ENCODE assay signal across 12 cellular contexts in the genomic region with DNA sequence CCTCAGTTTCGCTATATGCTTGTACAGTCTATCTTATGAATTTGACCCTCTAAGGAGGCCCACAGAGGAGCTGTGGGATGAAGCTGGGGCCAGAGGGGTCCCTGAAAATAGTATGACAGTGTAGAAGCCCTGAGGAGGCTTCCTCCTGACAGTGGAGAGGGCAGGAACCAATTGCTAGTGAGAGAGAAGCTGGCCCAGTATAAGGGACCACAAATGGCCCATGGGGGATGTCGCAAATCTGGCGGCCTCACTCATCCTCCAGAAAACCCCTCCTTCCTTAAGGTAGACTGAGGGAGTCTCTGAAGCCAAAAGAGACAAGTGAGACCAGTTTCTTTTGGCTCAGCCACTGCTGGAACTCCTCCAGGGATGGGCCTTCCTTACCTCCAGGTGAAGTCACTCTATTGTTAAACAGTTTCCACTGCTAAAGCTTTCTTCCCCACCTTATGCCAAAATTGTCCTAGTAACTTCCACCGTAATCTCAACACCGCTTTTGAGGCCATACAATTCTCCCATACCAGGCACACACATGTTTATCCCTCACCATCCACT. TPM values are rescaled to one million over a fixed set of nuclear protein-coding genes. Genes with fewer than 3 reads are reported as not detected.
DNase-seq lines count a peak whose midpoint lies in the region; ATAC-seq and TF ChIP-seq lines count a peak whose summit lies in the region.
"Had no signal": no experiment of that assay in that cellular context is flagged by ENCODE, and none has a peak within 500 bp of the region (broad histone marks: within the 10 kb centered on the region; RNA-seq: fewer than 3 reads in every experiment).

No MANE protein-coding gene starts in this region.

- intact Hi-C loops in Caco-2 (cut with micrococcal nuclease; ENCODE audit: unreplicated experiment) (no loop called here), mammary epithelial cell (cut with micrococcal nuclease) (no loop called here)

- TF ChIP-seq CTCF in hepatocyte (IDR thresholded peaks at IDR 0.05; ENCODE audit: poor library complexity) (no peak), Caco-2 (IDR thresholded peaks at IDR 0.05; ENCODE audit: insufficient read depth in 1 of 2, low read depth in 1 of 2, low read length in 1 of 2, severe bottlenecking in 1 of 2, unreplicated experiment in 1 of 2) (no peak), endodermal cell (conservative IDR thresholded peaks at IDR 0.05) (no peak), mammary epithelial cell (conservative IDR thresholded peaks at IDR 0.05 in 1 of 2, IDR thresholded peaks at IDR 0.05 in 1 of 2; ENCODE audit: extremely low read depth in 1 of 2, insufficient read depth in 1 of 2, low read depth in 1 of 2, low read length in 2 of 2) (no peak)

- no peaks in the 10 kb centered on the region for H3K9me3 Mint-ChIP-seq in activated CD8-positive, alpha-beta memory T cell treated with anti-CD3 and anti-CD28 coated beads, Interleukin-2, amount 10 ng/mL, durations not matched to agents 7 days and 5 days (ENCODE audit: low read depth)
- H3K9me3 Mint-ChIP-seq in Caco-2 (ENCODE audit: unreplicated experiment) (no peaks in the 10 kb centered on the region), endodermal cell (no peaks in the 10 kb centered on the region)

- no peaks in the 10 kb centered on the region for H3K9me3 ChIP-seq in T-helper 17 cell (ENCODE audit: control insufficient read depth, low read length, poor library complexity, severe bottlenecking)
- no peaks in the 10 kb centered on the region for H3K9me3 ChIP-seq in hepatocyte (ENCODE audit: low read depth)
- no peaks in the 10 kb centered on the region for H3K9me3 ChIP-seq in subcutaneous abdominal adipose tissue (ENCODE audit: control insufficient read depth in 5 of 5, low read length in 5 of 5)
- H3K9me3 ChIP-seq in Caco-2, result no peaks in the 10 kb centered on the region
- H3K9me3 ChIP-seq in endodermal cell (ENCODE audit: control insufficient read depth, low read length), result no peaks in the 10 kb centered on the region
- H3K9me3 ChIP-seq in mammary epithelial cell (replicated peaks; ENCODE audit: insufficient read depth, low read length), result no peaks in the 10 kb centered on the region

- H3K4me1 ChIP-seq in hepatocyte (ENCODE audit: insufficient read depth) (peaks cover 51% of the 10 kb centered on the region), subcutaneous abdominal adipose tissue (ENCODE audit: control insufficient read depth in 5 of 5, insufficient read depth in 5 of 5, low read length in 5 of 5) (peaks cover 68 to 98% (median 97%) of the 10 kb centered on the region in 5 donors), Caco-2 (peaks cover 6% of the 10 kb centered on the region; the same call in 1 of the 2 replicates), endodermal cell (ENCODE audit: control insufficient read depth, insufficient read depth, low read length) (no peaks in the 10 kb centered on the region), mammary epithelial cell (ENCODE audit: insufficient read depth, low read length) (peaks cover 92% of the 10 kb centered on the region)

- peaks cover 96% of the 10 kb centered on the region for H3K4me1 Mint-ChIP-seq in activated CD8-positive, alpha-beta memory T cell treated with anti-CD3 and anti-CD28 coated beads, Interleukin-2, amount 10 ng/mL, durations not matched to agents 7 days and 5 days
- H3K4me1 Mint-ChIP-seq in T-helper 17 cell (peaks cover 91% of the 10 kb centered on the region), Caco-2 (ENCODE audit: low read depth, unreplicated experiment) (peaks cover 25% of the 10 kb centered on the region), endodermal cell (peaks cover 10% of the 10 kb centered on the region)

- H3K36me3 Mint-ChIP-seq in activated CD8-positive, alpha-beta memory T cell treated with anti-CD3 and anti-CD28 coated beads, Interleukin-2, amount 10 ng/mL, durations not matched to agents 7 days and 5 days, result peaks cover 25% of the 10 kb centered on the region
- H3K36me3 Mint-ChIP-seq in T-helper 17 cell (ENCODE audit: low read depth) (peaks cover 4% of the 10 kb centered on the region), Caco-2 (ENCODE audit: insufficient read depth, unreplicated experiment) (peaks cover 11% of the 10 kb centered on the region), endodermal cell (ENCODE audit: low read depth) (peaks cover 4% of the 10 kb centered on the region)

- H3K27ac Mint-ChIP-seq in activated CD8-positive, alpha-beta memory T cell treated with anti-CD3 and anti-CD28 coated beads, Interleukin-2, amount 10 ng/mL, durations not matched to agents 7 days and 5 days, result peak overlapping the region; percentile 88
- H3K27ac Mint-ChIP-seq in T-helper 17 cell (peak overlapping the region; percentile 86), Caco-2 (ENCODE audit: unreplicated experiment) (no peak overlapping the region), endodermal cell (no peak overlapping the region)

- dilution Hi-C loops in mammary epithelial cell (cut with HindIII; ENCODE audit: low sequenced_read_pairs), result no loop called here

- H3K27me3 Mint-ChIP-seq in activated CD8-positive, alpha-beta memory T cell treated with anti-CD3 and anti-CD28 coated beads, Interleukin-2, amount 10 ng/mL, durations not matched to agents 7 days and 5 days, result no peaks in the 10 kb centered on the region
- no peaks in the 10 kb centered on the region for H3K27me3 Mint-ChIP-seq in T-helper 17 cell
- H3K27me3 Mint-ChIP-seq in Caco-2 (ENCODE audit: insufficient read depth, unreplicated experiment), result no peaks in the 10 kb centered on the region
- no peaks in the 10 kb centered on the region for H3K27me3 Mint-ChIP-seq in endodermal cell (ENCODE audit: insufficient read depth)

- H3K79me2 ChIP-seq in hepatocyte (peaks cover 69% of the 10 kb centered on the region), mammary epithelial cell (ENCODE audit: insufficient read depth, low read length) (peaks cover 70% of the 10 kb centered on the region)

- no peak for DNase-seq in activated CD8-positive, alpha-beta memory T cell treated with anti-CD3 and anti-CD28 coated beads, Interleukin-2, amount 10 ng/mL, durations not matched to agents 7 days and 5 days
- no peak for DNase-seq in activated CD8-positive, alpha-beta memory T cell treated with anti-CD3 and anti-CD28 coated beads, Interleukin-2, amount 50 U/mL, for 48 hours
- DNase-seq in T-helper 17 cell (no peak), hepatocyte (ENCODE audit: low spot score) (no peak), Caco-2 (no peak), endodermal cell (no peak), mammary epithelial cell (no peak)
- DNase-seq: ACHN, NCI-H1694 treated with DMSO at 0.1 percent for 48 hours had no signal

- POLR2A ChIA-PET in Caco-2 (lab: Charles Lee), result interaction anchor here (1.7 kb wide), 1 partner anchor 9 kb away, joined by 4 read pairs; no protein-coding TSS in a partner anchor

- H3K36me3 ChIP-seq in hepatocyte (replicated peaks; ENCODE audit: insufficient read depth, low read depth) (no peaks in the 10 kb centered on the region), subcutaneous abdominal adipose tissue (ENCODE audit: control insufficient read depth in 5 of 5, insufficient read depth in 5 of 5, low read length in 5 of 5) (peaks cover 0 to 13% (median 8%) of the 10 kb centered on the region in 5 donors), Caco-2 (ENCODE audit: control insufficient read depth, insufficient read depth, low read length) (no peaks in the 10 kb centered on the region), endodermal cell (ENCODE audit: control insufficient read depth, insufficient read depth, low read length) (no peaks in the 10 kb centered on the region), mammary epithelial cell (ENCODE audit: insufficient read depth, low read length) (no peaks in the 10 kb centered on the region)

- BruUV-seq in Caco-2 (replicated peaks; lab: Mats Ljungman, UMichigan) (no TSS peak), mammary epithelial cell (replicated peaks; lab: Mats Ljungman, UMichigan) (no TSS peak)

- H3K4me2 ChIP-seq in hepatocyte, result no peak overlapping the region
- no peak overlapping the region for H3K4me2 ChIP-seq in mammary epithelial cell (ENCODE audit: insufficient read depth, low read depth, low read length)

- H4K20me1 ChIP-seq in hepatocyte (ENCODE audit: insufficient read depth, poor library complexity, severe bottlenecking) (peaks cover 24% of the 10 kb centered on the region), mammary epithelial cell (ENCODE audit: insufficient read depth, low read length) (no peaks in the 10 kb centered on the region)

- H3K4me3 ChIP-seq in hepatocyte (no peak overlapping the region), subcutaneous abdominal adipose tissue (ENCODE audit: low read depth in 1 of 5, low read length in 5 of 5) (no peak overlapping the region), Caco-2 (ENCODE audit: low read depth, low read length) (no peak overlapping the region), endodermal cell (ENCODE audit: low read length) (no peak overlapping the region), mammary epithelial cell (replicated peaks in 1 of 3; ENCODE audit: insufficient read depth in 1 of 3, low read depth in 2 of 3, low read length in 3 of 3) (no peak overlapping the region)

- H3K9me2 ChIP-seq in hepatocyte (replicated peaks; ENCODE audit: insufficient read depth), result no peaks in the 10 kb centered on the region

- CTCF ChIA-PET in activated CD8-positive, alpha-beta memory T cell treated with anti-CD3 and anti-CD28 coated beads, Interleukin-2, amount 10 ng/mL, durations not matched to agents 7 days and 5 days (lab: Charles Lee), result interaction anchor here (1.0 to 15.0 kb wide), 9 partner anchors 8 to 85 kb away, joined by 3 to 167 read pairs (median 3); a partner anchor contains a TSS
- CTCF ChIA-PET in Caco-2 (lab: Charles Lee), result no interaction called here
- CTCF ChIA-PET in mammary epithelial cell (lab: Charles Lee; ENCODE audit: low non-redundant PET), result no interaction called here

- no peaks in the 10 kb centered on the region for H3K27me3 ChIP-seq in hepatocyte
- no peaks in the 10 kb centered on the region for H3K27me3 ChIP-seq in subcutaneous abdominal adipose tissue (ENCODE audit: control insufficient read depth in 5 of 5, insufficient read depth in 4 of 5, low read length in 5 of 5)
- no peaks in the 10 kb centered on the region for H3K27me3 ChIP-seq in Caco-2 (replicated peaks; ENCODE audit: control insufficient read depth, insufficient read depth, low read length)
- H3K27me3 ChIP-seq in endodermal cell (ENCODE audit: control insufficient read depth, insufficient read depth, low read length, poor library complexity, severe bottlenecking), result no peaks in the 10 kb centered on the region
- no peaks in the 10 kb centered on the region for H3K27me3 ChIP-seq in mammary epithelial cell (ENCODE audit: insufficient read depth, low read length)

- WGBS in hepatocyte (ENCODE audit: low lambda C conversion rate, missing lambda C conversion rate), result 84% methylated on average over 5 of the region's 5 CpGs
- WGBS in endodermal cell (ENCODE audit: insufficient coverage in 1 of 2, insufficient read length in 1 of 2), 2 experiments, result 85 to 93% methylated on average over 5 of the region's 5 CpGs
- WGBS in mammary epithelial cell (ENCODE audit: low coverage, missing lambda C conversion rate), result 43% methylated on average over 4 of the region's 5 CpGs

- peak overlapping the region; percentile 74 for H3K4me3 Mint-ChIP-seq in activated CD8-positive, alpha-beta memory T cell treated with anti-CD3 and anti-CD28 coated beads, Interleukin-2, amount 10 ng/mL, durations not matched to agents 7 days and 5 days
- H3K4me3 Mint-ChIP-seq in T-helper 17 cell (peak overlapping the region; percentile 89), Caco-2 (ENCODE audit: unreplicated experiment) (no peak overlapping the region), endodermal cell (no peak overlapping the region)

- in situ Hi-C loops in mammary epithelial cell (cut with MboI; ENCODE audit: low sequenced_read_pairs in 2 of 2), result no loop called here

- H3K27ac ChIP-seq in hepatocyte, result peak overlapping the region; percentile 86
- H3K27ac ChIP-seq in subcutaneous abdominal adipose tissue (ENCODE audit: low read depth, low read length), result peak overlapping the region; percentile 93
- H3K27ac ChIP-seq in endodermal cell (ENCODE audit: low read depth, low read length), result no peak overlapping the region
- no peak overlapping the region for H3K27ac ChIP-seq in mammary epithelial cell (ENCODE audit: insufficient read depth, low read depth, low read length)

- H2AFZ ChIP-seq in hepatocyte (no peak overlapping the region), mammary epithelial cell (ENCODE audit: low read depth, low read length) (no peak overlapping the region)

- H3K9ac ChIP-seq in subcutaneous abdominal adipose tissue (ENCODE audit: low read length in 5 of 5), result peak overlapping the region in 3 of 5 donors; percentile 11 to 54 (median 27)
- no peak overlapping the region for H3K9ac ChIP-seq in endodermal cell (ENCODE audit: extremely low read depth, low read length, poor library complexity, severe bottlenecking)
- H3K9ac ChIP-seq in mammary epithelial cell (ENCODE audit: insufficient read depth, low read length), result no peak overlapping the region

- no peak for ATAC-seq in activated CD8-positive, alpha-beta memory T cell treated with anti-CD3 and anti-CD28 coated beads, Interleukin-2, amount 10 ng/mL, durations not matched to agents 7 days and 5 days
- peak; percentile 13 for ATAC-seq in T-helper 17 cell

RNA-seq across cellular contexts. Expression of a gene that starts 17.8 kb away (rescaled TPM):
- total RNA-seq in activated CD8-positive, alpha-beta memory T cell treated with anti-CD3 and anti-CD28 coated beads, Interleukin-2, amount 10 ng/mL, durations not matched to agents 7 days and 5 days, result 10 to 100 TPM in 1 of 2 experiments, 1 to 10 TPM in 1; 8.7 to 10.2 TPM
- total RNA-seq in T-helper 17 cell (10 to 100 TPM; 10.6 to 12.4 TPM), hepatocyte (30.9 and 48.0 TPM in 2 replicates), Caco-2 (2022) (6.3 and 7.4 TPM in 2 replicates), endodermal cell (10 to 100 TPM; 19.2 to 19.5 TPM), mammary epithelial cell (1 to 10 TPM; 8.7 to 9.7 TPM)
- polyA plus RNA-seq in hepatocyte (43.5 and 53.5 TPM in 2 replicates), mammary epithelial cell (6.3 TPM)
- 8.4 TPM for polyA plus RNA-seq in endodermal cell (2013, experiment 1 of 2)
- polyA plus RNA-seq in endodermal cell (2013, experiment 2 of 2), result 10.1 TPM
- polyA minus RNA-seq in mammary epithelial cell, result 9.4 TPM

RNA-seq across cellular contexts. Expression of a gene that starts 19.6 kb away (rescaled TPM):
- total RNA-seq in activated CD8-positive, alpha-beta memory T cell treated with anti-CD3 and anti-CD28 coated beads, Interleukin-2, amount 10 ng/mL, durations not matched to agents 7 days and 5 days, result 10 to 100 TPM; 32.2 to 48.1 TPM
- total RNA-seq in T-helper 17 cell, result 10 to 100 TPM; 46.9 to 63.1 TPM
- 15.7 and 23.4 TPM in 2 replicates for total RNA-seq in hepatocyte
- 38.7 and 39.9 TPM in 2 replicates for polyA plus RNA-seq in hepatocyte
- total RNA-seq in Caco-2 (2022), result 11.1 and 12.2 TPM in 2 replicates
- total RNA-seq in endodermal cell, result 10 to 100 TPM; 12.1 to 13.7 TPM
- 7.3 TPM for polyA plus RNA-seq in endodermal cell (2013, experiment 1 of 2)
- 6.9 TPM for polyA plus RNA-seq in endodermal cell (2013, experiment 2 of 2)
- 10 to 100 TPM; 25.7 to 27.5 TPM for total RNA-seq in mammary epithelial cell
- polyA plus RNA-seq in mammary epithelial cell, result 15.3 TPM
- polyA minus RNA-seq in mammary epithelial cell, result 22.8 TPM

RNA-seq across cellular contexts. Expression of a gene that starts 40.4 kb away (rescaled TPM):
- total RNA-seq in activated CD8-positive, alpha-beta memory T cell treated with anti-CD3 and anti-CD28 coated beads, Interleukin-2, amount 10 ng/mL, durations not matched to agents 7 days and 5 days, result 100 to 1,000 TPM; 122 to 141 TPM
- total RNA-seq in T-helper 17 cell, result 10 to 100 TPM; 29.1 to 35.2 TPM
- total RNA-seq in hepatocyte, result 0.48 and 1.5 TPM in 2 replicates
- not detected in 2 replicates for polyA plus RNA-seq in hepatocyte
- total RNA-seq in Caco-2 (2022), result not detected in 2 replicates
- total RNA-seq in endodermal cell, result not detected
- polyA plus RNA-seq in endodermal cell (2013, experiment 1 of 2), result not detected
- polyA plus RNA-seq in endodermal cell (2013, experiment 2 of 2), result not detected
- not detected for total RNA-seq in mammary epithelial cell
- polyA plus RNA-seq in mammary epithelial cell, result not detected
- not detected for polyA minus RNA-seq in mammary epithelial cell
- total RNA-seq: HT1080, pulmonary artery endothelial cell had no signal

RNA-seq across cellular contexts. Expression of a gene that starts 49.6 kb away (rescaled TPM):
- 100 to 1,000 TPM; 214 to 267 TPM for total RNA-seq in activated CD8-positive, alpha-beta memory T cell treated with anti-CD3 and anti-CD28 coated beads, Interleukin-2, amount 10 ng/mL, durations not matched to agents 7 days and 5 days
- total RNA-seq in T-helper 17 cell (100 to 1,000 TPM; 317 to 372 TPM), hepatocyte (45.8 and 48.6 TPM in 2 replicates), Caco-2 (2022) (182 and 188 TPM in 2 replicates), endodermal cell (100 to 1,000 TPM; 191 to 195 TPM), mammary epithelial cell (100 to 1,000 TPM in 1 of 2 donors, 10 to 100 TPM in 1; 45.0 to 163 TPM)
- polyA plus RNA-seq in hepatocyte (82.5 and 84.6 TPM in 2 replicates), mammary epithelial cell (45.2 TPM)
- 147 TPM for polyA plus RNA-seq in endodermal cell (2013, experiment 1 of 2)
- 128 TPM for polyA plus RNA-seq in endodermal cell (2013, experiment 2 of 2)
- 645 TPM for polyA minus RNA-seq in mammary epithelial cell

RNA-seq across cellular contexts. Expression of a gene that starts 49.7 kb away (rescaled TPM):
- total RNA-seq in activated CD8-positive, alpha-beta memory T cell treated with anti-CD3 and anti-CD28 coated beads, Interleukin-2, amount 10 ng/mL, durations not matched to agents 7 days and 5 days, result 1 to 10 TPM; 4.9 to 6.2 TPM
- total RNA-seq in T-helper 17 cell (1 to 10 TPM; 6.7 to 9.4 TPM), hepatocyte (4.1 and 5.3 TPM in 2 replicates), Caco-2 (2022) (4.8 and 4.9 TPM in 2 replicates), endodermal cell (1 to 10 TPM; 6.1 to 7.2 TPM), mammary epithelial cell (1 to 10 TPM; 1.9 to 3.2 TPM)
- polyA plus RNA-seq in hepatocyte (5.4 TPM in 2 replicates), mammary epithelial cell (1.6 TPM)
- polyA plus RNA-seq in endodermal cell (2013, experiment 1 of 2), result 6.6 TPM
- 4.5 TPM for polyA plus RNA-seq in endodermal cell (2013, experiment 2 of 2)
- polyA minus RNA-seq in mammary epithelial cell, result 1.9 TPM

Comparison
In these comparisons a context has a peak if more than half of its experiments do, and no peak if none do; other contexts are left out.
1. H3K27ac Mint-ChIP-seq: peak in activated CD8-positive, alpha-beta memory T cell treated with anti-CD3 and anti-CD28 coated beads, Interleukin-2, amount 10 ng/mL, durations not matched to agents 7 days and 5 days (single experiment) and T-helper 17 cell (single experiment); none in Caco-2 (single experiment) and endodermal cell (single experiment).
2. H3K4me3 Mint-ChIP-seq: peak in activated CD8-positive, alpha-beta memory T cell treated with anti-CD3 and anti-CD28 coated beads, Interleukin-2, amount 10 ng/mL, durations not matched to agents 7 days and 5 days (single experiment) and T-helper 17 cell (single experiment); none in Caco-2 (single experiment) and endodermal cell (single experiment).
3. H3K27ac ChIP-seq: peak in hepatocyte (single experiment) and subcutaneous abdominal adipose tissue (single experiment); none in endodermal cell (single experiment) and mammary epithelial cell (single experiment).
4. H3K9ac ChIP-seq: peak in subcutaneous abdominal adipose tissue (3 of 5); none in endodermal cell (single experiment) and mammary epithelial cell (single experiment).
5. RNA of a gene that starts 40.4 kb away (total RNA-seq): 122 to 141 TPM in activated CD8-positive, alpha-beta memory T cell treated with anti-CD3 and anti-CD28 coated beads, Interleukin-2, amount 10 ng/mL, durations not matched to agents 7 days and 5 days and 29.1 to 35.2 TPM in T-helper 17 cell; 0.48 to 1.5 TPM in hepatocyte, not detected in mammary epithelial cell, not detected in Caco-2 and not detected in endodermal cell; every median in the first group is over 10 times any median in the second.